ENCODE assay signal across 14 cellular contexts in genomic region chr11:123304828-123305530, GRCh38.
A peak's percentile ranks its signal among the peaks of the same experiment; 100 is the strongest.
DNase-seq lines count a peak whose midpoint lies in the region; ATAC-seq and TF ChIP-seq lines count a peak whose summit lies in the region.
"Had no signal": no experiment of that assay in that cellular context is flagged by ENCODE, and none has a peak within 500 bp of the region (broad histone marks: within the 10 kb centered on the region; RNA-seq: fewer than 3 reads in every experiment).

No MANE protein-coding gene starts in this region.

- H3K4ac ChIP-seq in trophoblast cell (ENCODE audit: low read depth, low read length): no peak overlapping the region

- POLR2A ChIA-PET in Panc1 (lab: Charles Lee): no interaction called here

- no peak for TF ChIP-seq EP300 in tibial nerve (IDR thresholded peaks at IDR 0.05)

- peaks cover 34% of the 10 kb centered on the region for H3K27me3 ChIP-seq in Panc1 (ENCODE audit: control insufficient read depth, insufficient read depth, low read length)
- no peaks in the 10 kb centered on the region for H3K27me3 ChIP-seq in lung (ENCODE audit: control insufficient read depth, insufficient read depth)
- H3K27me3 ChIP-seq in tibial nerve: peaks cover 0 to 27% of the 10 kb centered on the region in 2 donors
- H3K27me3 ChIP-seq in HAP-1 (ENCODE audit: low read depth): no peaks in the 10 kb centered on the region
- no peaks in the 10 kb centered on the region for H3K27me3 ChIP-seq in trophoblast cell (ENCODE audit: insufficient read depth, low read length)

- H2BK12ac ChIP-seq in trophoblast cell (ENCODE audit: low read length): no peak overlapping the region

- H3K36me3 ChIP-seq in Panc1 (ENCODE audit: control insufficient read depth, insufficient read depth, low read length) (no peaks in the 10 kb centered on the region), lung (ENCODE audit: control insufficient read depth in 2 of 2, insufficient read depth in 2 of 2, low read length in 2 of 2) (no peaks in the 10 kb centered on the region), tibial nerve (no peaks in the 10 kb centered on the region), HAP-1 (replicated peaks) (no peaks in the 10 kb centered on the region), trophoblast cell (ENCODE audit: control insufficient read depth in 1 of 2, insufficient read depth in 2 of 2, low read length in 2 of 2) (no peaks in the 10 kb centered on the region)

- H3K14ac ChIP-seq in trophoblast cell (ENCODE audit: low read length): no peak overlapping the region

- H3K27ac ChIP-seq in Panc1 (ENCODE audit: low read length) (no peak overlapping the region), lung (ENCODE audit: low read depth in 1 of 2, low read length in 1 of 2) (no peak overlapping the region), tibial nerve (no peak overlapping the region), trophoblast cell (ENCODE audit: low read depth, low read length) (no peak overlapping the region)
- H3K27ac ChIP-seq: 22Rv1 had no signal

- no peaks in the 10 kb centered on the region for H3K79me2 ChIP-seq in trophoblast cell (ENCODE audit: control insufficient read depth, insufficient read depth, low read length, poor library complexity)

- H3K4me2 ChIP-seq in trophoblast cell (ENCODE audit: low read length): no peak overlapping the region

- TF ChIP-seq CTCF in Panc1 (IDR thresholded peaks at IDR 0.05) (peak; percentile 24), lung (IDR thresholded peaks at IDR 0.05; ENCODE audit: control extremely low read depth, extremely low read depth) (no peak), tibial nerve (IDR thresholded peaks at IDR 0.05) (no peak)

- in situ Hi-C loops in Panc1 (cut with HindIII; ENCODE audit: low pct_unique_long_range_greater_than_20kb, low sequenced_read_pairs): no loop called here
- in situ Hi-C loops in HAP-1 (cut with MboI; ENCODE audit: low sequenced_read_pairs): loop anchor here (5.0 kb wide), 2 partner anchors 102 to 172 kb away; no protein-coding TSS in a partner anchor

- ATAC-seq in Panc1 (no peak), lung (ENCODE audit: insufficient read depth, low FRiP score) (no peak)
- ATAC-seq: stimulated activated effector memory CD8-positive, alpha-beta T cell treated with anti-CD3 and anti-CD28 coated beads, Interleukin-12 subunit alpha, Interleukin-12 subunit beta, amount 100 ng/mL, for 72 hours had no signal

- TF ChIP-seq POLR2A in tibial nerve (IDR thresholded peaks at IDR 0.05): no peak

- DNase-seq in DMS 273 (lab: John Stamatoyannopoulos, UW; ENCODE audit: unreplicated experiment) (peak; percentile 33), DMS 273 treated with DMSO at 0.1 percent for 48 hours (lab: John Stamatoyannopoulos, UW) (no peak), HCEC 1CT (peak; percentile 3), Panc1 (ENCODE audit: low read depth, low spot score) (no peak), lung (ENCODE audit: low spot score) (peak; percentile 38), tibial nerve (ENCODE audit: low spot score in 2 of 2) (no peak), HAP-1 (ENCODE audit: low spot score in 2 of 2) (no peak), trophoblast cell (no peak)
- DNase-seq: activated CD4-positive, alpha-beta T cell treated with anti-CD3 and anti-CD28 coated beads, Interleukin-2, amount 50 U/mL, for 48 hours; natural killer cell; stimulated activated CD4-positive, alpha-beta T cell treated with anti-CD3 and anti-CD28 coated beads, Interleukin-4, amount 100 ng/mL, for 4 hours; T1000 had no signal

- 41 to 46% methylated on average over 9 of the region's 9 CpGs for WGBS in lung, 2 donors
- 70 to 78% methylated on average over 9 of the region's 9 CpGs for WGBS in tibial nerve, 2 donors
- WGBS in trophoblast cell (ENCODE audit: extremely low coverage, insufficient coverage, insufficient read length): no CpG with 5 or more reads among the region's 9 CpGs

- H3K4me1 ChIP-seq in Panc1 (ENCODE audit: control insufficient read depth, insufficient read depth, low read length) (peaks cover 14% of the 10 kb centered on the region; the same call in 1 of the 2 replicates), lung (ENCODE audit: control insufficient read depth in 2 of 2, insufficient read depth in 2 of 2, low read length in 2 of 2) (peaks cover 0 to 3% of the 10 kb centered on the region in 2 donors), tibial nerve (peaks cover 0 to 18% (median 5%) of the 10 kb centered on the region in 4 donors), HAP-1 (peaks cover 3% of the 10 kb centered on the region; the same call in 1 of the 2 replicates), trophoblast cell (ENCODE audit: control insufficient read depth in 1 of 2, insufficient read depth in 2 of 2, low read length in 2 of 2) (peaks cover 4 to 11% of the 10 kb centered on the region in 2 experiments)

- no TSS peak for BruUV-seq in Panc1 (replicated peaks; lab: Mats Ljungman, UMichigan)

- no peak overlapping the region for H4K91ac ChIP-seq in trophoblast cell (ENCODE audit: low read depth, low read length)

- H3K4me3 ChIP-seq in Panc1 (ENCODE audit: low read depth in 2 of 2, low read length in 2 of 2) (no peak overlapping the region), lung (no peak overlapping the region), tibial nerve (no peak overlapping the region), HAP-1 (no peak overlapping the region), trophoblast cell (ENCODE audit: low read depth, low read length) (no peak overlapping the region)

- no peak overlapping the region for H2AK5ac ChIP-seq in trophoblast cell (ENCODE audit: low read length)

- no peak overlapping the region for H2BK5ac ChIP-seq in trophoblast cell (ENCODE audit: low read depth, low read length, poor library complexity)

- no peak overlapping the region for H4K12ac ChIP-seq in trophoblast cell (ENCODE audit: low read depth, low read length)

- H3K9me3 ChIP-seq in Panc1 (ENCODE audit: control insufficient read depth, insufficient read depth, low read depth, low read length): no peaks in the 10 kb centered on the region
- H3K9me3 ChIP-seq in lung (ENCODE audit: control insufficient read depth in 2 of 2, insufficient read depth in 1 of 2, low read length in 1 of 2): no peaks in the 10 kb centered on the region
- no peaks in the 10 kb centered on the region for H3K9me3 ChIP-seq in tibial nerve
- H3K9me3 ChIP-seq in HAP-1: no peaks in the 10 kb centered on the region; the same call in 1 of the 2 replicates
- H3K9me3 ChIP-seq in trophoblast cell (ENCODE audit: insufficient read depth, low read depth, low read length): peaks cover 1% of the 10 kb centered on the region

- H3K23ac ChIP-seq in trophoblast cell (ENCODE audit: low read length): no peak overlapping the region

- no peak overlapping the region for H2AFZ ChIP-seq in trophoblast cell (ENCODE audit: insufficient read depth, low read length, poor library complexity)

- CTCF ChIA-PET in Panc1 (lab: Charles Lee): no interaction called here

- no peaks in the 10 kb centered on the region for H3K79me1 ChIP-seq in trophoblast cell (ENCODE audit: low read length)

- no peak overlapping the region for H3K9ac ChIP-seq in trophoblast cell (ENCODE audit: low read length)

- no peak overlapping the region for H3K18ac ChIP-seq in trophoblast cell (ENCODE audit: low read length)

- intact Hi-C loops in Panc1 (cut with micrococcal nuclease; ENCODE audit: unreplicated experiment): no loop called here

- no peak overlapping the region for H4K8ac ChIP-seq in trophoblast cell (ENCODE audit: low read depth, low read length)

- H2BK120ac ChIP-seq in trophoblast cell (ENCODE audit: insufficient read depth, low read length, poor library complexity): no peak overlapping the region

Comparison
In these comparisons a context has a peak if more than half of its experiments do, and no peak if none do; other contexts are left out.
1. DNase-seq: peak in DMS 273 (single experiment), HCEC 1CT (single experiment) and lung (single experiment); none in DMS 273 treated with DMSO at 0.1 percent for 48 hours (single experiment), Panc1 (single experiment), tibial nerve (0 of 2), HAP-1 (0 of 2) and trophoblast cell (0 of 2).